Comparison of ENCODE assay signal across 9 cellular contexts in genomic region chr1:215710340-215710971, GRCh38.
DNase-seq lines count a peak whose midpoint lies in the region; ATAC-seq, FAIRE-seq and TF ChIP-seq lines count a peak whose summit lies in the region.
"Had no signal": no experiment of that assay in that cellular context is flagged by ENCODE, and none has a peak within 500 bp of the region (broad histone marks: within the 10 kb centered on the region; RNA-seq: fewer than 3 reads in every experiment).

No MANE protein-coding gene starts in this region.

- TF ChIP-seq CTCF in H1 (IDR thresholded peaks at IDR 0.05; ENCODE audit: control extremely low read depth in 1 of 3, insufficient read depth in 1 of 3, low read depth in 1 of 3, low read length in 3 of 3) = peak in 2 of 3 experiments; percentile 69 to 87; a peak in 3 of 4 replicates

- no peaks in the 10 kb centered on the region for H3K27me3 Mint-ChIP-seq in activated CD4-positive, alpha-beta T cell treated with anti-CD3 and anti-CD28 coated beads, Interleukin-2, amount 10 ng/mL, durations not matched to agents 24 days and 14 days

- no peak overlapping the region for H2BK120ac ChIP-seq in H1 (replicated peaks; ENCODE audit: low read depth, low read length)

- H2BK12ac ChIP-seq in H1 (ENCODE audit: low read depth, low read length) = no peak overlapping the region

- H4K5ac ChIP-seq in H1 (ENCODE audit: insufficient read length, low read depth, low read length) = no peak overlapping the region

- no peaks in the 10 kb centered on the region for H3K23me2 ChIP-seq in H1 (ENCODE audit: low read depth, low read length)

- H3K9me3 Mint-ChIP-seq in activated CD4-positive, alpha-beta T cell treated with anti-CD3 and anti-CD28 coated beads, Interleukin-2, amount 10 ng/mL, durations not matched to agents 24 days and 14 days = no peaks in the 10 kb centered on the region

- H3K23ac ChIP-seq in H1 (ENCODE audit: insufficient read length) = no peak overlapping the region

- no peaks in the 10 kb centered on the region for H3K4me1 Mint-ChIP-seq in activated CD4-positive, alpha-beta T cell treated with anti-CD3 and anti-CD28 coated beads, Interleukin-2, amount 10 ng/mL, durations not matched to agents 24 days and 14 days

- H3K4me2 ChIP-seq in H1 (ENCODE audit: insufficient read depth in 1 of 2, low read depth in 2 of 2, low read length in 2 of 2) = no peak overlapping the region

- no peaks in the 10 kb centered on the region for H3K27me3 ChIP-seq in H1 (replicated peaks in 1 of 4; ENCODE audit: control insufficient read depth in 3 of 4, extremely low read depth in 1 of 4, insufficient read depth in 3 of 4, low read length in 3 of 4)

- WGBS in H1 (ENCODE audit: extremely low coverage in 1 of 2, insufficient coverage in 1 of 2, insufficient read length in 1 of 2, insufficient replicate concordance in 2 of 2, low coverage in 1 of 2, low lambda C conversion rate in 2 of 2, missing lambda C conversion rate in 1 of 2), 2 experiments = 35% methylated on average over 7 of the region's 7 CpGs; no CpG with 5 or more reads in 1 of the 2 experiments

- TF ChIP-seq RAD21 in H1 (IDR thresholded peaks at IDR 0.05 in 1 of 2, conservative IDR thresholded peaks at IDR 0.05 in 1 of 2; ENCODE audit: low read depth in 2 of 2, low read length in 2 of 2) = peak; percentile 74 to 82

- no peak overlapping the region for H3K14ac ChIP-seq in H1 (ENCODE audit: insufficient read length)

- no peak overlapping the region for H3K56ac ChIP-seq in H1 (replicated peaks; ENCODE audit: insufficient read length, low read depth, low read length)

- no peaks in the 10 kb centered on the region for H3K36me3 ChIP-seq in H1 (ENCODE audit: control insufficient read depth in 2 of 4, insufficient read depth in 4 of 4, low read length in 3 of 4)

- H4K20me1 ChIP-seq in H1 (replicated peaks in 1 of 2; ENCODE audit: control insufficient read depth in 1 of 2, insufficient read depth in 2 of 2, low read length in 2 of 2) = no peaks in the 10 kb centered on the region

- CTCF ChIA-PET in H1 (lab: Charles Lee; ENCODE audit: partially characterized antibody) = interaction anchor here (0.6 to 2.2 kb wide), 31 partner anchors 8 to 546 kb away, joined by 3 to 10 read pairs (median 4); no protein-coding TSS in a partner anchor

- no peak for TF ChIP-seq POLR2A in H1 (IDR thresholded peaks at IDR 0.05; ENCODE audit: control extremely low read depth in 1 of 2, low read depth in 2 of 2, low read length in 2 of 2)

- H3K27ac Mint-ChIP-seq in activated CD4-positive, alpha-beta T cell treated with anti-CD3 and anti-CD28 coated beads, Interleukin-2, amount 10 ng/mL, durations not matched to agents 24 days and 14 days = no peak overlapping the region

- H3K36me3 Mint-ChIP-seq in activated CD4-positive, alpha-beta T cell treated with anti-CD3 and anti-CD28 coated beads, Interleukin-2, amount 10 ng/mL, durations not matched to agents 24 days and 14 days (ENCODE audit: low read depth) = no peaks in the 10 kb centered on the region

- intact Hi-C loops in activated CD4-positive, alpha-beta T cell treated with anti-CD3 and anti-CD28 coated beads, Interleukin-2, amount 10 ng/mL, durations not matched to agents 24 days and 14 days (cut with micrococcal nuclease) = loop anchor here (5.0 kb wide), 1 partner anchor 512 kb away; no protein-coding TSS in a partner anchor

- H4K91ac ChIP-seq in H1 (replicated peaks; ENCODE audit: insufficient read length, low read length) = no peak overlapping the region

- no peak overlapping the region for H3K4me3 Mint-ChIP-seq in activated CD4-positive, alpha-beta T cell treated with anti-CD3 and anti-CD28 coated beads, Interleukin-2, amount 10 ng/mL, durations not matched to agents 24 days and 14 days

- no peak overlapping the region for H2BK20ac ChIP-seq in H1 (ENCODE audit: low read length)

- H3K4ac ChIP-seq in H1 (replicated peaks; ENCODE audit: insufficient read length, low read depth, low read length) = no peak overlapping the region

- POLR2A ChIA-PET in H1 (lab: Charles Lee; ENCODE audit: partially characterized antibody) = no interaction called here

- H3K9me3 ChIP-seq in H1 (ENCODE audit: insufficient read depth in 2 of 2, low read depth in 1 of 2, low read length in 1 of 2) = no peaks in the 10 kb centered on the region

- DNase-seq in activated CD4-positive, alpha-beta T cell treated with anti-CD3 and anti-CD28 coated beads, Interleukin-2, amount 10 ng/mL, durations not matched to agents 24 days and 14 days = peak; percentile 65
- DNase-seq in activated CD4-positive, alpha-beta T cell treated with anti-CD3 and anti-CD28 coated beads for 4 hours = no peak
- DNase-seq in HuH-7.5 (ENCODE audit: low spot score) = peak; percentile 40
- DNase-seq in NOMO-1 treated with dmso at 0.1 percent for 144 hours (lab: John Stamatoyannopoulos, UW; ENCODE audit: unreplicated experiment) = peak; percentile 24
- DNase-seq in H1 (ENCODE audit: low read depth in 1 of 2, low spot score in 2 of 2) = peak; percentile 13 to 51
- DNase-seq in retina = peak; percentile 42
- no peak for DNase-seq in hippocampal formation (lab: John Stamatoyannopoulos, UW)

- H3K4me1 ChIP-seq in H1 (replicated peaks in 1 of 4; ENCODE audit: control insufficient read depth in 3 of 4, insufficient read depth in 4 of 4, low read length in 3 of 4) = no peaks in the 10 kb centered on the region

- no peak overlapping the region for H3K18ac ChIP-seq in H1 (ENCODE audit: extremely low read depth, low read length)

- TF ChIP-seq EP300 in H1 (IDR thresholded peaks at IDR 0.05; ENCODE audit: borderline replicate concordance in 1 of 2, low read depth in 2 of 2, low read length in 2 of 2) = no peak

- H3K79me1 ChIP-seq in H1 (ENCODE audit: low read depth, low read length) = no peaks in the 10 kb centered on the region

- H2BK15ac ChIP-seq in H1 (ENCODE audit: low read length) = no peak overlapping the region

- H3K9ac ChIP-seq in H1 (replicated peaks in 1 of 4; ENCODE audit: extremely low read depth in 1 of 4, low read depth in 3 of 4, low read length in 3 of 4) = no peak overlapping the region

- no peak overlapping the region for H2BK5ac ChIP-seq in H1 (ENCODE audit: low read depth, low read length)

- H2AK5ac ChIP-seq in H1 (ENCODE audit: low read depth, low read length) = no peak overlapping the region

- no peak overlapping the region for H4K8ac ChIP-seq in H1 (ENCODE audit: extremely low read depth, insufficient read depth, low read length)

- ATAC-seq in GM21723 (IDR thresholded peaks at IDR 0.05; ENCODE audit: unreplicated experiment) = peak; percentile 87

- peak; percentile 63 for FAIRE-seq in H1 (lab: Jason Lieb, UNC)
- FAIRE-seq: G401.6 had no signal

- H3K27ac ChIP-seq in H1 (ENCODE audit: low read depth, low read length) = no peak overlapping the region

- H3K4me3 ChIP-seq in H1 (ENCODE audit: extremely low read depth in 1 of 4, insufficient read depth in 2 of 4, low read depth in 3 of 4, low read length in 4 of 4) = no peak overlapping the region

- no peaks in the 10 kb centered on the region for H3K79me2 ChIP-seq in H1 (ENCODE audit: control insufficient read depth in 1 of 2, insufficient read depth in 2 of 2, low read length in 2 of 2)

- peak overlapping the region; percentile 86 for H2AFZ ChIP-seq in H1 (ENCODE audit: low read length)

TF ChIP-seq in H1, 55 proteins besides CTCF, POLR2A, EP300 and RAD21:
- TF ChIP-seq BACH1 (IDR thresholded peaks at IDR 0.05; ENCODE audit: low read length) (no peak), TBP (IDR thresholded peaks at IDR 0.05; ENCODE audit: low read depth, low read length) (no peak), CBX5 (IDR thresholded peaks at IDR 0.05; ENCODE audit: low read depth, low read length) (no peak), HDAC6 (IDR thresholded peaks at IDR 0.05; ENCODE audit: low read depth, low read length) (no peak), YY1 (IDR thresholded peaks at IDR 0.05; ENCODE audit: low read depth, low read length) (no peak), SUZ12 (IDR thresholded peaks at IDR 0.05; ENCODE audit: low read length) (no peak), CHD2 (IDR thresholded peaks at IDR 0.05; ENCODE audit: low read length) (no peak), GABPA (IDR thresholded peaks at IDR 0.05; ENCODE audit: borderline replicate concordance, insufficient read depth, low read length) (no peak), KDM5A (IDR thresholded peaks at IDR 0.05; ENCODE audit: low read length) (no peak), POLR2AphosphoS5 (IDR thresholded peaks at IDR 0.05; ENCODE audit: low read depth, low read length) (no peak), TAF7 (optimal IDR thresholded peaks at IDR 0.05; ENCODE audit: borderline replicate concordance, low read depth, low read length) (no peak), RXRA (IDR thresholded peaks at IDR 0.05; ENCODE audit: insufficient read depth, low read depth, low read length) (no peak), ASH2L (IDR thresholded peaks at IDR 0.05; ENCODE audit: low read length) (no peak)

Comparison
In these comparisons a context has a peak if more than half of its experiments do, and no peak if none do; other contexts are left out.
1. DNase-seq: peak in activated CD4-positive, alpha-beta T cell treated with anti-CD3 and anti-CD28 coated beads, Interleukin-2, amount 10 ng/mL, durations not matched to agents 24 days and 14 days (single experiment), HuH-7.5 (single experiment), NOMO-1 treated with dmso at 0.1 percent for 144 hours (single experiment), H1 (2 of 2) and retina (single experiment); none in activated CD4-positive, alpha-beta T cell treated with anti-CD3 and anti-CD28 coated beads for 4 hours (0 of 2) and hippocampal formation (0 of 2).